12 cellular contexts compared by ENCODE assay signal in genomic region chrX:107323786-107324492, GRCh38.
"Had no signal": no experiment of that assay in that cellular context is flagged by ENCODE, and none has a peak within 500 bp of the region (broad histone marks: within the 10 kb centered on the region; RNA-seq: fewer than 3 reads in every experiment).

No MANE protein-coding gene starts in this region.

- H3K27ac ChIP-seq: ovary, psoas muscle, right atrium auricular region, transverse colon had no signal

- ATAC-seq: naive thymus-derived CD8-positive, alpha-beta T cell had no signal

- H3K4me1 ChIP-seq: psoas muscle, right atrium auricular region, transverse colon had no signal

- H3K9me3 ChIP-seq: ovary, psoas muscle, right atrium auricular region, transverse colon had no signal

- DNase-seq: activated B cell treated with CpG ODN at 0.5 μM for 24 hours; activated CD4-positive, alpha-beta T cell treated with anti-CD3 and anti-CD28 coated beads, Interleukin-2, amount 50 U/mL, for 4 hours; activated effector memory CD4-positive, alpha-beta T cell treated with anti-CD3 and anti-CD28 coated beads, Interleukin-2, amount 50 U/mL, for 16 hours; cerebellar nuclear complex; naive thymus-derived CD8-positive, alpha-beta T cell; stimulated activated CD4-positive, alpha-beta T cell treated with anti-CD3 and anti-CD28 coated beads, Interleukin-12 subunit alpha, Interleukin-12 subunit beta, amount 100 ng/mL, for 4 hours; stimulated activated CD4-positive, alpha-beta T cell treated with anti-CD3 and anti-CD28 coated beads, Interleukin-4, amount 100 ng/mL, for 4 hours; T1000; transverse colon had no signal

- H3K4me3 ChIP-seq: ovary, psoas muscle, right atrium auricular region, transverse colon had no signal

- H3K36me3 ChIP-seq: ovary, right atrium auricular region, transverse colon had no signal

- H3K27me3 ChIP-seq: ovary, right atrium auricular region, transverse colon had no signal
